In genomic region chr9:99359336-99359735, GRCh38 we compare ENCODE assay signal across 21 cellular contexts.
DNase-seq lines count a peak whose midpoint lies in the region; ATAC-seq, FAIRE-seq and TF ChIP-seq lines count a peak whose summit lies in the region.
"Had no signal": no experiment of that assay in that cellular context is flagged by ENCODE, and none has a peak within 500 bp of the region (broad histone marks: within the 10 kb centered on the region; RNA-seq: fewer than 3 reads in every experiment).

No MANE protein-coding gene starts in this region.

- no peak overlapping the region for H3K56ac ChIP-seq in mesendoderm (ENCODE audit: low read length)

- DNase-seq in G401 (ENCODE audit: low spot score) (peak; percentile 87), SK-N-DZ (ENCODE audit: low spot score) (peak; percentile 56), glutamatergic neuron (no peak), mesendoderm (peak; percentile 42), sciatic nerve (ENCODE audit: low spot score) (no peak), GM23248 (no peak), GM12891 (ENCODE audit: insufficient read length, low spot score) (no peak), smooth muscle cell (lab: John Stamatoyannopoulos, UW; ENCODE audit: unreplicated experiment) (no peak)
- DNase-seq: BE2C; CD4-positive, CD25-positive, alpha-beta regulatory T cell; COR-L47; DMS 273 treated with DMSO at 0.1 percent for 48 hours; GDM1; GOT3; HFFc6; MV-4-11; NCI-H1930; NCI-H345; NCI-H526 had no signal

- H3K27ac ChIP-seq in mesendoderm (ENCODE audit: low read depth, low read length) (no peak overlapping the region), GM23248 (no peak overlapping the region), smooth muscle cell (ENCODE audit: low read depth) (no peak overlapping the region)
- H3K27ac ChIP-seq: KMS-11 had no signal

- H3K27me3 ChIP-seq in mesendoderm (ENCODE audit: insufficient read depth, low read length, poor library complexity) (no peaks in the 10 kb centered on the region), GM23248 (replicated peaks; ENCODE audit: insufficient read depth) (peaks cover 27% of the 10 kb centered on the region), smooth muscle cell (ENCODE audit: low read depth) (peaks cover 28% of the 10 kb centered on the region)
- H3K27me3 ChIP-seq: BE2C had no signal

- no peaks in the 10 kb centered on the region for H3K9me3 ChIP-seq in GM23248 (ENCODE audit: low read depth)
- no peaks in the 10 kb centered on the region for H3K9me3 ChIP-seq in smooth muscle cell (replicated peaks; ENCODE audit: low read depth)
- H3K9me3 ChIP-seq: BE2C had no signal

- no peak overlapping the region for H2BK15ac ChIP-seq in mesendoderm (replicated peaks; ENCODE audit: low read depth)

- no peak overlapping the region for H4K8ac ChIP-seq in mesendoderm (ENCODE audit: low read depth, low read length)

- no peaks in the 10 kb centered on the region for H3K9me2 ChIP-seq in GM23248 (ENCODE audit: insufficient read depth)

- no peak for TF ChIP-seq POLR2A in GM12891 (IDR thresholded peaks at IDR 0.05; ENCODE audit: low read depth, low read length)

- H2BK5ac ChIP-seq in mesendoderm (ENCODE audit: low read length): no peak overlapping the region

- TF ChIP-seq CTCF in glutamatergic neuron (IDR thresholded peaks at IDR 0.05; ENCODE audit: partially characterized antibody, unreplicated experiment): no peak
- TF ChIP-seq CTCF in smooth muscle cell (IDR thresholded peaks at IDR 0.05; ENCODE audit: borderline replicate concordance, insufficient read depth, poor library complexity, severe bottlenecking): no peak

- intact Hi-C loops in sciatic nerve (cut with DNase I): no loop called here

- H3K4ac ChIP-seq in mesendoderm (ENCODE audit: low read depth, low read length): no peak overlapping the region

- H3F3A ChIP-seq in GM23248 (ENCODE audit: insufficient read depth): peaks cover 6% of the 10 kb centered on the region; the same call in 1 of the 2 replicates
- H3F3A ChIP-seq in smooth muscle cell (ENCODE audit: low read depth): no peaks in the 10 kb centered on the region

- WGBS in mesendoderm (ENCODE audit: extremely low coverage, insufficient coverage, low lambda C conversion rate): no CpG with 5 or more reads among the region's 10 CpGs
- 88 to 94% methylated on average over 10 of the region's 10 CpGs for WGBS in GM23248 (ENCODE audit: low coverage in 1 of 2, low lambda C conversion rate in 2 of 2, missing lambda C conversion rate in 2 of 2), 2 experiments
- WGBS in smooth muscle cell (ENCODE audit: low lambda C conversion rate): 61% methylated on average over 10 of the region's 10 CpGs

- peaks cover 6% of the 10 kb centered on the region for H3K27me3 Mint-ChIP-seq in glutamatergic neuron (ENCODE audit: unreplicated experiment)

- H3K4me3 Mint-ChIP-seq in glutamatergic neuron (ENCODE audit: unreplicated experiment): no peak overlapping the region
- H3K4me3 Mint-ChIP-seq: CD4-positive, CD25-positive, alpha-beta regulatory T cell; HFFc6 had no signal

- H3K9ac ChIP-seq in mesendoderm (ENCODE audit: low read length) (no peak overlapping the region), GM23248 (no peak overlapping the region), smooth muscle cell (ENCODE audit: low read depth) (no peak overlapping the region)
- H3K9ac ChIP-seq: KMS-11 had no signal

- peak overlapping the region; percentile 6 for H3K27ac Mint-ChIP-seq in glutamatergic neuron (ENCODE audit: unreplicated experiment)
- H3K27ac Mint-ChIP-seq: CD4-positive, CD25-positive, alpha-beta regulatory T cell; HFFc6 had no signal

- H3K4me2 ChIP-seq in mesendoderm (ENCODE audit: low read length): no peak overlapping the region
- no peak overlapping the region for H3K4me2 ChIP-seq in GM23248 (ENCODE audit: unreplicated experiment)
- no peak overlapping the region for H3K4me2 ChIP-seq in smooth muscle cell
- H3K4me2 ChIP-seq: KMS-11 had no signal

- no peak overlapping the region for H2BK120ac ChIP-seq in mesendoderm (ENCODE audit: low read depth, low read length)

- H2AFZ ChIP-seq in GM23248 (no peak overlapping the region), smooth muscle cell (ENCODE audit: low read depth) (no peak overlapping the region)

- no peak overlapping the region for H3K4me3 ChIP-seq in mesendoderm (ENCODE audit: low read length)
- H3K4me3 ChIP-seq in GM23248: no peak overlapping the region
- no peak overlapping the region for H3K4me3 ChIP-seq in smooth muscle cell

- in situ Hi-C loops in G401 (cut with HindIII; ENCODE audit: low sequenced_read_pairs): no loop called here
- in situ Hi-C loops in GM23248 (cut with MboI): no loop called here

- H4K20me1 ChIP-seq in GM23248 (ENCODE audit: insufficient read depth) (no peaks in the 10 kb centered on the region), smooth muscle cell (ENCODE audit: low read depth) (no peaks in the 10 kb centered on the region)

- H3K4me1 Mint-ChIP-seq in glutamatergic neuron (ENCODE audit: low read depth, unreplicated experiment): peaks cover 35% of the 10 kb centered on the region
- H3K4me1 Mint-ChIP-seq: CD4-positive, CD25-positive, alpha-beta regulatory T cell had no signal

- no peak overlapping the region for H2AK5ac ChIP-seq in mesendoderm (ENCODE audit: low read length)

- no peak overlapping the region for H4K5ac ChIP-seq in mesendoderm (ENCODE audit: low read length)

- H3K4me1 ChIP-seq in mesendoderm (ENCODE audit: control insufficient read depth, low read depth, low read length) (no peaks in the 10 kb centered on the region), GM23248 (ENCODE audit: insufficient read depth) (peaks cover 12% of the 10 kb centered on the region), smooth muscle cell (ENCODE audit: low read depth) (no peaks in the 10 kb centered on the region)

- no peak overlapping the region for H3K18ac ChIP-seq in mesendoderm (ENCODE audit: low read length)

- no peak overlapping the region for H3K23ac ChIP-seq in mesendoderm (ENCODE audit: low read length)

- H3K79me2 ChIP-seq in mesendoderm (ENCODE audit: control insufficient read depth, insufficient read depth, low read length) (no peaks in the 10 kb centered on the region), GM23248 (ENCODE audit: insufficient read depth) (no peaks in the 10 kb centered on the region), smooth muscle cell (ENCODE audit: low read depth) (no peaks in the 10 kb centered on the region)

- ATAC-seq in sciatic nerve: no peak

- peaks cover 7% of the 10 kb centered on the region for H3K9me3 Mint-ChIP-seq in glutamatergic neuron (ENCODE audit: unreplicated experiment)
- H3K9me3 Mint-ChIP-seq: HFFc6 had no signal

- H3K36me3 ChIP-seq in mesendoderm (ENCODE audit: control insufficient read depth, insufficient read depth, low read length) (no peaks in the 10 kb centered on the region), GM23248 (ENCODE audit: low read depth) (no peaks in the 10 kb centered on the region), smooth muscle cell (ENCODE audit: low read depth) (no peaks in the 10 kb centered on the region)
- H3K36me3 ChIP-seq: BE2C had no signal

- peaks cover 10% of the 10 kb centered on the region for H3K36me3 Mint-ChIP-seq in glutamatergic neuron (ENCODE audit: unreplicated experiment)
- H3K36me3 Mint-ChIP-seq: CD4-positive, CD25-positive, alpha-beta regulatory T cell had no signal

- no peak for FAIRE-seq in GM12891 (lab: Jason Lieb, UNC)
- FAIRE-seq: A204.1 had no signal

- H3K79me1 ChIP-seq in mesendoderm (ENCODE audit: low read length): no peaks in the 10 kb centered on the region

TF ChIP-seq in GM12891, 5 proteins besides CTCF, POLR2A, EP300 and RAD21:
- TF ChIP-seq TAF1 (IDR thresholded peaks at IDR 0.05; ENCODE audit: low read depth, low read length): no peak
- TF ChIP-seq SPI1 (IDR thresholded peaks at IDR 0.05; ENCODE audit: low read depth, low read length): no peak
- TF ChIP-seq POLR2AphosphoS5 (IDR thresholded peaks at IDR 0.05; ENCODE audit: low read depth, low read length): no peak
- TF ChIP-seq POU2F2 (IDR thresholded peaks at IDR 0.05; ENCODE audit: low read depth, low read length): no peak
- no peak for TF ChIP-seq PAX5 (IDR thresholded peaks at IDR 0.05; ENCODE audit: insufficient read depth, low read length, severe bottlenecking)

Comparison
In these comparisons a context has a peak if more than half of its experiments do, and no peak if none do; other contexts are left out.
1. DNase-seq: peak in G401 (single experiment), SK-N-DZ (single experiment) and mesendoderm (single experiment); none in glutamatergic neuron (single experiment), sciatic nerve (single experiment), GM23248 (single experiment), GM12891 (single experiment) and smooth muscle cell (single experiment).